ENCODE assay signal across 10 cellular contexts in genomic region chr3:64163755-64164148, GRCh38.
A peak's percentile ranks its signal among the peaks of the same experiment; 100 is the strongest.
DNase-seq lines count a peak whose midpoint lies in the region; ATAC-seq, FAIRE-seq and TF ChIP-seq lines count a peak whose summit lies in the region.
"Had no signal": no experiment of that assay in that cellular context is flagged by ENCODE, and none has a peak within 500 bp of the region (broad histone marks: within the 10 kb centered on the region; RNA-seq: fewer than 3 reads in every experiment).

No MANE protein-coding gene starts in this region.

- H3K9me3 ChIP-seq in astrocyte (ENCODE audit: insufficient read depth, low read depth, low read length), result no peaks in the 10 kb centered on the region

- ATAC-seq in GM18498 (IDR thresholded peaks at IDR 0.05; ENCODE audit: unreplicated experiment) (peak; percentile 67), HG03432 (IDR thresholded peaks at IDR 0.05; ENCODE audit: unreplicated experiment) (peak; percentile 90)

- H3K36me3 Mint-ChIP-seq in astrocyte (ENCODE audit: low read depth, unreplicated experiment) (peaks cover 50% of the 10 kb centered on the region), nephron progenitor cell (ENCODE audit: low read depth) (peaks cover 30% of the 10 kb centered on the region), progenitor cell of endocrine pancreas (ENCODE audit: insufficient read depth) (peaks cover 11% of the 10 kb centered on the region)
- H3K36me3 Mint-ChIP-seq: activated naive CD8-positive, alpha-beta T cell treated with anti-CD3 and anti-CD28 coated beads, Interleukin-2, amount 10 ng/mL, durations not matched to agents 7 days and 5 days had no signal

- TF ChIP-seq POLR2A in erythroblast (IDR thresholded peaks at IDR 0.05; ENCODE audit: low read length), result no peak

- peak overlapping the region; percentile 70 for H3K27ac ChIP-seq in astrocyte (ENCODE audit: low read depth, low read length)
- H3K27ac ChIP-seq: PC-9 had no signal

- peak overlapping the region; percentile 85 for H3K27ac Mint-ChIP-seq in astrocyte (ENCODE audit: unreplicated experiment)
- peak overlapping the region; percentile 80 for H3K27ac Mint-ChIP-seq in nephron progenitor cell
- no peak overlapping the region for H3K27ac Mint-ChIP-seq in progenitor cell of endocrine pancreas
- H3K27ac Mint-ChIP-seq: activated naive CD8-positive, alpha-beta T cell treated with anti-CD3 and anti-CD28 coated beads, Interleukin-2, amount 10 ng/mL, durations not matched to agents 7 days and 5 days had no signal

- no peak for TF ChIP-seq CTCF in astrocyte (IDR thresholded peaks at IDR 0.05; ENCODE audit: insufficient read depth, low read depth, low read length)
- no peak for TF ChIP-seq CTCF in nephron progenitor cell (IDR thresholded peaks at IDR 0.05)
- no peak for TF ChIP-seq CTCF in progenitor cell of endocrine pancreas (IDR thresholded peaks at IDR 0.05; ENCODE audit: unreplicated experiment)

- H3K4me1 Mint-ChIP-seq in astrocyte (ENCODE audit: low read depth, unreplicated experiment) (peaks cover 38% of the 10 kb centered on the region), nephron progenitor cell (peaks cover 58% of the 10 kb centered on the region), progenitor cell of endocrine pancreas (ENCODE audit: low read depth) (peaks cover 16% of the 10 kb centered on the region)
- H3K4me1 Mint-ChIP-seq: activated naive CD8-positive, alpha-beta T cell treated with anti-CD3 and anti-CD28 coated beads, Interleukin-2, amount 10 ng/mL, durations not matched to agents 7 days and 5 days had no signal

- H3K27me3 ChIP-seq in astrocyte (ENCODE audit: insufficient read depth, low read length), result no peaks in the 10 kb centered on the region

- no peaks in the 10 kb centered on the region for H4K20me1 ChIP-seq in astrocyte (ENCODE audit: insufficient read depth, low read length)

- FAIRE-seq in astrocyte (lab: Jason Lieb, UNC), result peak; percentile 68

- no peak overlapping the region for H2AFZ ChIP-seq in astrocyte (ENCODE audit: low read depth, low read length)
- H2AFZ ChIP-seq: PC-9 had no signal

- peak overlapping the region; percentile 64 for H3K9ac ChIP-seq in astrocyte (ENCODE audit: low read length)

- peaks cover 27% of the 10 kb centered on the region for H3K36me3 ChIP-seq in astrocyte (ENCODE audit: insufficient read depth, low read length)

- H3K4me3 Mint-ChIP-seq in astrocyte (ENCODE audit: unreplicated experiment) (no peak overlapping the region), nephron progenitor cell (no peak overlapping the region), progenitor cell of endocrine pancreas (ENCODE audit: low read depth) (no peak overlapping the region)
- H3K4me3 Mint-ChIP-seq: activated naive CD8-positive, alpha-beta T cell treated with anti-CD3 and anti-CD28 coated beads, Interleukin-2, amount 10 ng/mL, durations not matched to agents 7 days and 5 days had no signal

- H3K9me3 Mint-ChIP-seq in astrocyte (ENCODE audit: unreplicated experiment) (no peaks in the 10 kb centered on the region), nephron progenitor cell (no peaks in the 10 kb centered on the region), progenitor cell of endocrine pancreas (ENCODE audit: low read depth) (no peaks in the 10 kb centered on the region)
- H3K9me3 Mint-ChIP-seq: activated naive CD8-positive, alpha-beta T cell treated with anti-CD3 and anti-CD28 coated beads, Interleukin-2, amount 10 ng/mL, durations not matched to agents 7 days and 5 days had no signal

- peaks cover 23% of the 10 kb centered on the region for H3K4me1 ChIP-seq in astrocyte (ENCODE audit: insufficient read depth, low read length)

- peak overlapping the region; percentile 36 for H3K4me2 ChIP-seq in astrocyte (ENCODE audit: low read length)
- H3K4me2 ChIP-seq: PC-9 had no signal

- DNase-seq in astrocyte (ENCODE audit: low read depth) (peak; percentile 89), nephron progenitor cell (no peak), mesenteric fat pad (ENCODE audit: low spot score) (no peak), erythroblast (lab: John Stamatoyannopoulos, UW) (no peak), progenitor cell of endocrine pancreas (ENCODE audit: low spot score, unreplicated experiment) (no peak), NCI-H2196 (lab: John Stamatoyannopoulos, UW; ENCODE audit: unreplicated experiment) (no peak)
- DNase-seq: activated naive CD8-positive, alpha-beta T cell treated with anti-CD3 and anti-CD28 coated beads, Interleukin-2, amount 10 ng/mL, durations not matched to agents 7 days and 5 days had no signal

- peaks cover 53% of the 10 kb centered on the region for H3K79me2 ChIP-seq in astrocyte (ENCODE audit: insufficient read depth, low read length)

- H3K27me3 Mint-ChIP-seq in astrocyte (ENCODE audit: low read depth, unreplicated experiment) (no peaks in the 10 kb centered on the region), nephron progenitor cell (ENCODE audit: low read depth, poor library complexity) (no peaks in the 10 kb centered on the region), progenitor cell of endocrine pancreas (no peaks in the 10 kb centered on the region)

- H3K4me3 ChIP-seq in astrocyte (ENCODE audit: insufficient read depth, low read depth, low read length), result no peak overlapping the region
- H3K4me3 ChIP-seq: PC-9 had no signal
